8 cellular contexts compared by ENCODE assay signal in genomic region chr10:99612167-99612831, GRCh38. TPM values are rescaled to one million over a fixed set of nuclear protein-coding genes. Genes with fewer than 3 reads are reported as not detected.
A peak's percentile ranks its signal among the peaks of the same experiment; 100 is the strongest.
DNase-seq lines count a peak whose midpoint lies in the region; ATAC-seq and TF ChIP-seq lines count a peak whose summit lies in the region.

No MANE protein-coding gene starts in this region.

- no peak overlapping the region for H3K9ac ChIP-seq in Karpas-422 (ENCODE audit: low read length)
- H3K9ac ChIP-seq in SK-N-MC (ENCODE audit: insufficient read length): no peak overlapping the region

- H3K79me2 ChIP-seq in Karpas-422 (ENCODE audit: low read length): peaks cover 21% of the 10 kb centered on the region

- TF ChIP-seq POLR2A in vagina (IDR thresholded peaks at IDR 0.05): no peak

- TF ChIP-seq CTCF in dorsolateral prefrontal cortex (IDR thresholded peaks at IDR 0.05 in 54 of 56, conservative IDR thresholded peaks at IDR 0.05 in 2 of 56; ENCODE audit: low read depth in 1 of 56, partially characterized antibody in 56 of 56): peak; percentile 75 to 92 (median 86)
- TF ChIP-seq CTCF in vagina (IDR thresholded peaks at IDR 0.05): peak; percentile 74 to 78 (median 74)

- ATAC-seq in GM21737 (IDR thresholded peaks at IDR 0.05; ENCODE audit: unreplicated experiment): no peak

- in situ Hi-C loops in ACHN (cut with HindIII; ENCODE audit: low pct_ligation_motif_present, low pct_unique_long_range_greater_than_20kb, low sequenced_read_pairs): loop anchor here (25.0 kb wide), 1 partner anchor 175 kb away; the partner anchor contains the start of gene GOT1

- H3K27ac ChIP-seq in Karpas-422 (ENCODE audit: low read length) (no peak overlapping the region), SK-N-MC (no peak overlapping the region), dorsolateral prefrontal cortex (peak overlapping the region in 3 of 59 donors; percentile 5 to 29 (median 25)), vagina (no peak overlapping the region)

- no peak overlapping the region for H3K4me2 ChIP-seq in Karpas-422 (ENCODE audit: low read depth, low read length, poor library complexity, severe bottlenecking)

- no peaks in the 10 kb centered on the region for H3K9me2 ChIP-seq in Karpas-422 (replicated peaks; ENCODE audit: insufficient read depth, low read length)

- H4K20me1 ChIP-seq in Karpas-422 (ENCODE audit: insufficient read depth, low read depth, low read length): no peaks in the 10 kb centered on the region

- H2AFZ ChIP-seq in Karpas-422 (ENCODE audit: low read length): no peak overlapping the region

- no peaks in the 10 kb centered on the region for H3K9me3 ChIP-seq in Karpas-422 (ENCODE audit: low read length)
- H3K9me3 ChIP-seq in SK-N-MC (ENCODE audit: low read depth, low read length): no peaks in the 10 kb centered on the region
- H3K9me3 ChIP-seq in vagina: no peaks in the 10 kb centered on the region

- DNase-seq in ACHN (peak; percentile 69), ELF-1 (ENCODE audit: low read depth, low spot score) (peak; percentile 80), Karpas-422 (peak; percentile 81), SK-N-MC (ENCODE audit: low read depth, low spot score) (peak; percentile 32), dorsolateral prefrontal cortex (peak in 2 of 10 donors; percentile 14 to 30), medulla oblongata (ENCODE audit: extremely low spot score) (peak; percentile 74), vagina (ENCODE audit: extremely low spot score in 2 of 2) (no peak)

- H3K4me1 ChIP-seq in Karpas-422 (ENCODE audit: low read length) (peaks cover 10% of the 10 kb centered on the region), vagina (peaks cover 31% of the 10 kb centered on the region)

- H3K4me3 ChIP-seq in Karpas-422 (ENCODE audit: low read length) (no peak overlapping the region), SK-N-MC (no peak overlapping the region), dorsolateral prefrontal cortex (no peak overlapping the region), vagina (no peak overlapping the region)

- intact Hi-C loops in dorsolateral prefrontal cortex (cut with DNase I) (loop anchor here in 1 of 2 donors (2.0 to 5.0 kb wide), 2 partner anchors 177 to 220 kb away; no protein-coding TSS in a partner anchor), vagina (cut with DNase I) (loop anchor here (5.0 kb wide), 2 partner anchors 175 to 220 kb away; no protein-coding TSS in a partner anchor)

- H3K36me3 ChIP-seq in Karpas-422 (ENCODE audit: insufficient read depth, low read length) (peaks cover 15% of the 10 kb centered on the region; the same call in 1 of the 2 replicates), SK-N-MC (ENCODE audit: insufficient read depth, low read length) (no peaks in the 10 kb centered on the region; the same call in 1 of the 2 replicates), vagina (peaks cover 0 to 30% of the 10 kb centered on the region in 2 donors)

- H3K27me3 ChIP-seq in Karpas-422 (ENCODE audit: low read length): no peaks in the 10 kb centered on the region
- no peaks in the 10 kb centered on the region for H3K27me3 ChIP-seq in dorsolateral prefrontal cortex
- no peaks in the 10 kb centered on the region for H3K27me3 ChIP-seq in vagina

RNA-seq across cellular contexts. Expression of gene SLC25A28, which starts 7.9 kb away (rescaled TPM):
- total RNA-seq in Karpas-422 (2014; rRNA removed; shearing (Covaris generic); ENCODE audit: low replicate concordance): 32.9 and 36.4 TPM in 2 replicates
- total RNA-seq in dorsolateral prefrontal cortex: 10 to 100 TPM; 47.6 to 99.2 (median 67.5) TPM
- total RNA-seq in vagina: 31.2 TPM

RNA-seq across cellular contexts. Expression of gene ENTPD7, which starts 47.0 kb away (rescaled TPM):
- 4.9 TPM in 2 replicates for total RNA-seq in Karpas-422 (2014; rRNA removed; shearing (Covaris generic); ENCODE audit: low replicate concordance)
- 1 to 10 TPM; 2.1 to 7.5 (median 4.3) TPM for total RNA-seq in dorsolateral prefrontal cortex
- 6.6 TPM for total RNA-seq in vagina

Comparison
In these comparisons a context has a peak if more than half of its experiments do, and no peak if none do; other contexts are left out.
1. DNase-seq: peak in ACHN (single experiment), ELF-1 (single experiment), Karpas-422 (single experiment), SK-N-MC (single experiment) and medulla oblongata (single experiment); none in vagina (0 of 2).